ENCODE assay signal across 15 cellular contexts in the genomic region with DNA sequence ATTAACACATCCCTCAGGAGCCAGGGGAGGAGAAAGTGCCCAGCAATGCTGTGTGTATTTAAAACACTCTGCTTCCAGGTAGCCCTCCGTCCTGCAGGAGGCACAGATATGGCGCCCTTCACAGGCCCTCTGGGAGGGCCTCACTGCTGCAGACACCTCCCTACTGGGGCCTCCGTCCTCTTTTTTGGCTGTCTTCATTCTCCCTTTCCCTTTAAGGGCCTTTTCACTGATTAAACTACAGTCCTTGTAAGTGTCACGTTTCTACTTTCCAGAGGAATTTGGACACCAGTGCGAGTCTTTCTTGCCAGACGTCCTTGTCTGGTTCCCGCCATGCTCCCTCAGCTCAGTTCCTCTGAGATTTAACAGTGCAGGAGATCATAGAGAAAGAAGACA. TPM values are rescaled to one million over a fixed set of nuclear protein-coding genes. Genes with fewer than 3 reads are reported as not detected.
A peak's percentile ranks its signal among the peaks of the same experiment; 100 is the strongest.
DNase-seq lines count a peak whose midpoint lies in the region; ATAC-seq, FAIRE-seq and TF ChIP-seq lines count a peak whose summit lies in the region.
"Had no signal": no experiment of that assay in that cellular context is flagged by ENCODE, and none has a peak within 500 bp of the region (broad histone marks: within the 10 kb centered on the region; RNA-seq: fewer than 3 reads in every experiment).

No MANE protein-coding gene starts in this region.

- 29 to 40% methylated on average over 2 to 7 of the region's 7 CpGs for WGBS in gastroesophageal sphincter (ENCODE audit: low coverage in 1 of 2), 2 donors

- H3K9ac ChIP-seq in Loucy (ENCODE audit: low read depth, low read length, poor library complexity, severe bottlenecking) (no peak overlapping the region), subcutaneous abdominal adipose tissue (ENCODE audit: low read length in 5 of 5) (peak overlapping the region in 2 of 5 donors; percentile 28 to 32)

- H3K4me2 ChIP-seq in Loucy (ENCODE audit: low read depth, low read length, poor library complexity, severe bottlenecking): no peak overlapping the region

- POLR2A ChIA-PET in activated CD4-positive, alpha-beta T cell treated with anti-CD3 and anti-CD28 coated beads, Interleukin-2, amount 10 ng/mL, durations not matched to agents 7 days and 5 days (lab: Charles Lee): no interaction called here

- H3F3A ChIP-seq in Loucy (ENCODE audit: low read depth): no peaks in the 10 kb centered on the region

- H3K27ac ChIP-seq in gastroesophageal sphincter (peak overlapping the region; percentile 59 to 85 (median 84)), subcutaneous abdominal adipose tissue (ENCODE audit: low read depth, low read length) (peak overlapping the region; percentile 41)

- ATAC-seq in gastroesophageal sphincter: peak; percentile 20
- ATAC-seq: stimulated activated naive B cell treated with anti-CD40 and anti-IgM and Interleukin-4, amounts not matched to agents 10 μg/mL and 1 μg/mL and 100 μg/mL, for 72 hours had no signal

- no peak for FAIRE-seq in frontal cortex (lab: Jason Lieb, UNC)
- FAIRE-seq: D721Med, small intestine had no signal

- H3K27ac Mint-ChIP-seq in mesothelial cell of epicardium: peak overlapping the region; percentile 44
- H3K27ac Mint-ChIP-seq in immature natural killer cell: no peak overlapping the region
- no peak overlapping the region for H3K27ac Mint-ChIP-seq in activated CD4-positive, alpha-beta T cell treated with anti-CD3 and anti-CD28 coated beads, Interleukin-2, amount 10 ng/mL, durations not matched to agents 7 days and 5 days
- H3K27ac Mint-ChIP-seq: activated B cell treated with CpG ODN at 0.5 μM for 24 hours; dendritic cell treated with granulocyte-macrophage colony-stimulating factor and Interleukin-4, amounts not matched to agents 40 ng/mL and 50 ng/mL, for 4 days; stimulated activated naive B cell treated with anti-CD40 and anti-IgM and Interleukin-4, amounts not matched to agents 10 μg/mL and 1 μg/mL and 100 μg/mL, for 72 hours had no signal

- H3K9me3 Mint-ChIP-seq in mesothelial cell of epicardium (no peaks in the 10 kb centered on the region), immature natural killer cell (no peaks in the 10 kb centered on the region)
- H3K9me3 Mint-ChIP-seq in activated CD4-positive, alpha-beta T cell treated with anti-CD3 and anti-CD28 coated beads, Interleukin-2, amount 10 ng/mL, durations not matched to agents 7 days and 5 days: no peaks in the 10 kb centered on the region
- H3K9me3 Mint-ChIP-seq: activated B cell treated with CpG ODN at 0.5 μM for 24 hours; dendritic cell treated with granulocyte-macrophage colony-stimulating factor and Interleukin-4, amounts not matched to agents 40 ng/mL and 50 ng/mL, for 4 days; stimulated activated naive B cell treated with anti-CD40 and anti-IgM and Interleukin-4, amounts not matched to agents 10 μg/mL and 1 μg/mL and 100 μg/mL, for 72 hours had no signal

- H3K4me1 ChIP-seq in Loucy (ENCODE audit: insufficient read depth, low read length, poor library complexity, severe bottlenecking) (no peaks in the 10 kb centered on the region), gastroesophageal sphincter (peaks cover 0 to 36% (median 15%) of the 10 kb centered on the region in 3 donors), subcutaneous abdominal adipose tissue (ENCODE audit: control insufficient read depth in 5 of 5, insufficient read depth in 5 of 5, low read length in 5 of 5) (peaks cover 0 to 21% (median 19%) of the 10 kb centered on the region in 5 donors)

- CTCF ChIA-PET in activated CD4-positive, alpha-beta T cell treated with anti-CD3 and anti-CD28 coated beads, Interleukin-2, amount 10 ng/mL, durations not matched to agents 7 days and 5 days (lab: Charles Lee): no interaction called here

- H3K9me3 ChIP-seq in Loucy (ENCODE audit: insufficient read depth, low read depth, low read length) (no peaks in the 10 kb centered on the region), gastroesophageal sphincter (no peaks in the 10 kb centered on the region), subcutaneous abdominal adipose tissue (ENCODE audit: control insufficient read depth in 5 of 5, low read length in 5 of 5) (no peaks in the 10 kb centered on the region)

- no peak for TF ChIP-seq EP300 in gastroesophageal sphincter (IDR thresholded peaks at IDR 0.05)

- H3K4me1 Mint-ChIP-seq in mesothelial cell of epicardium (peaks cover 6% of the 10 kb centered on the region), immature natural killer cell (peaks cover 3 to 4% of the 10 kb centered on the region in 2 donors)
- H3K4me1 Mint-ChIP-seq in activated CD4-positive, alpha-beta T cell treated with anti-CD3 and anti-CD28 coated beads, Interleukin-2, amount 10 ng/mL, durations not matched to agents 7 days and 5 days: peaks cover 6% of the 10 kb centered on the region

- H3K79me2 ChIP-seq in Loucy (ENCODE audit: insufficient read depth, low read length): no peaks in the 10 kb centered on the region

- no peak for DNase-seq in mesothelial cell of epicardium (ENCODE audit: low spot score in 2 of 2, unreplicated experiment in 2 of 2)
- no peak for DNase-seq in immature natural killer cell
- no peak for DNase-seq in activated CD4-positive, alpha-beta T cell treated with anti-CD3 and anti-CD28 coated beads, Interleukin-2, amount 10 ng/mL, durations not matched to agents 7 days and 5 days
- DNase-seq in frontal cortex (ENCODE audit: low spot score in 2 of 2): no peak
- no peak for DNase-seq in NCI-H774 (lab: John Stamatoyannopoulos, UW)
- DNase-seq: activated B cell treated with CpG ODN at 0.5 μM for 24 hours; RPMI8226; stimulated activated naive B cell treated with anti-CD40 and anti-IgM and Interleukin-4, amounts not matched to agents 10 μg/mL and 1 μg/mL and 100 μg/mL, for 72 hours; T-helper 1 cell had no signal

- no peaks in the 10 kb centered on the region for H4K20me1 ChIP-seq in Loucy (ENCODE audit: insufficient read depth, low read length, poor library complexity, severe bottlenecking)

- no peaks in the 10 kb centered on the region for H3K9me2 ChIP-seq in Loucy (replicated peaks; ENCODE audit: low read depth, low read length)

- no peak overlapping the region for H3K4me3 ChIP-seq in Loucy (ENCODE audit: low read length, poor library complexity, severe bottlenecking)
- no peak overlapping the region for H3K4me3 ChIP-seq in gastroesophageal sphincter
- H3K4me3 ChIP-seq in subcutaneous abdominal adipose tissue (ENCODE audit: low read depth in 1 of 5, low read length in 5 of 5): no peak overlapping the region

- H3K27me3 Mint-ChIP-seq in mesothelial cell of epicardium (ENCODE audit: low read depth) (no peaks in the 10 kb centered on the region), immature natural killer cell (ENCODE audit: low read depth in 3 of 3) (peaks cover 3 to 9% (median 4%) of the 10 kb centered on the region in 3 donors)
- H3K27me3 Mint-ChIP-seq in activated CD4-positive, alpha-beta T cell treated with anti-CD3 and anti-CD28 coated beads, Interleukin-2, amount 10 ng/mL, durations not matched to agents 7 days and 5 days: peaks cover 4% of the 10 kb centered on the region

- H3K36me3 ChIP-seq in Loucy (ENCODE audit: insufficient read depth, low read length) (no peaks in the 10 kb centered on the region), gastroesophageal sphincter (peaks cover 0 to 46% of the 10 kb centered on the region in 2 donors), subcutaneous abdominal adipose tissue (ENCODE audit: control insufficient read depth in 5 of 5, insufficient read depth in 5 of 5, low read length in 5 of 5) (peaks cover 0 to 34% (median 26%) of the 10 kb centered on the region in 5 donors)

- TF ChIP-seq POLR2A in gastroesophageal sphincter (IDR thresholded peaks at IDR 0.05): no peak

- no peak for TF ChIP-seq CTCF in Loucy (conservative IDR thresholded peaks at IDR 0.05; ENCODE audit: low read length)
- TF ChIP-seq CTCF in gastroesophageal sphincter (IDR thresholded peaks at IDR 0.05): peak in 1 of 4 experiments; percentile 11
- TF ChIP-seq CTCF in mesothelial cell of epicardium (IDR thresholded peaks at IDR 0.05; ENCODE audit: unreplicated experiment): no peak

- H3K27me3 ChIP-seq in Loucy (ENCODE audit: insufficient read depth, low read length, poor library complexity, severe bottlenecking) (no peaks in the 10 kb centered on the region), gastroesophageal sphincter (no peaks in the 10 kb centered on the region), subcutaneous abdominal adipose tissue (ENCODE audit: control insufficient read depth in 5 of 5, insufficient read depth in 4 of 5, low read length in 5 of 5) (no peaks in the 10 kb centered on the region)

- no peak overlapping the region for H3K4me3 Mint-ChIP-seq in mesothelial cell of epicardium
- H3K4me3 Mint-ChIP-seq in immature natural killer cell: no peak overlapping the region
- H3K4me3 Mint-ChIP-seq in activated CD4-positive, alpha-beta T cell treated with anti-CD3 and anti-CD28 coated beads, Interleukin-2, amount 10 ng/mL, durations not matched to agents 7 days and 5 days: no peak overlapping the region
- H3K4me3 Mint-ChIP-seq: activated B cell treated with CpG ODN at 0.5 μM for 24 hours; dendritic cell treated with granulocyte-macrophage colony-stimulating factor and Interleukin-4, amounts not matched to agents 40 ng/mL and 50 ng/mL, for 4 days; stimulated activated naive B cell treated with anti-CD40 and anti-IgM and Interleukin-4, amounts not matched to agents 10 μg/mL and 1 μg/mL and 100 μg/mL, for 72 hours had no signal

- H3K36me3 Mint-ChIP-seq in mesothelial cell of epicardium: peaks cover 21% of the 10 kb centered on the region
- H3K36me3 Mint-ChIP-seq in immature natural killer cell: no peaks in the 10 kb centered on the region
- no peaks in the 10 kb centered on the region for H3K36me3 Mint-ChIP-seq in activated CD4-positive, alpha-beta T cell treated with anti-CD3 and anti-CD28 coated beads, Interleukin-2, amount 10 ng/mL, durations not matched to agents 7 days and 5 days (ENCODE audit: low read depth)
- H3K36me3 Mint-ChIP-seq: stimulated activated naive B cell treated with anti-CD40 and anti-IgM and Interleukin-4, amounts not matched to agents 10 μg/mL and 1 μg/mL and 100 μg/mL, for 72 hours had no signal

- peak overlapping the region; percentile 49; the same call in 1 of the 2 replicates for H2AFZ ChIP-seq in Loucy (ENCODE audit: low read length)

RNA-seq across cellular contexts. Expression of gene MKRN1, which starts 39.7 kb away (rescaled TPM):
- total RNA-seq in gastroesophageal sphincter: 100 to 1,000 TPM in 1 of 4 donors, 10 to 100 TPM in 3; 66.6 to 122 (median 87.5) TPM
- total RNA-seq in mesothelial cell of epicardium: 105 to 112 TPM (median 110 TPM) in 3 replicates
- polyA plus RNA-seq in immature natural killer cell: 100 to 1,000 TPM in 2 of 3 donors, 10 to 100 TPM in 1; 86.5 to 163 (median 135) TPM
- total RNA-seq in activated CD4-positive, alpha-beta T cell treated with anti-CD3 and anti-CD28 coated beads, Interleukin-2, amount 10 ng/mL, durations not matched to agents 7 days and 5 days: 10 to 100 TPM; 84.5 to 86.9 TPM
- total RNA-seq in frontal cortex: 113 TPM
